Comparison of ENCODE assay signal across 8 cellular contexts in the genomic region with DNA sequence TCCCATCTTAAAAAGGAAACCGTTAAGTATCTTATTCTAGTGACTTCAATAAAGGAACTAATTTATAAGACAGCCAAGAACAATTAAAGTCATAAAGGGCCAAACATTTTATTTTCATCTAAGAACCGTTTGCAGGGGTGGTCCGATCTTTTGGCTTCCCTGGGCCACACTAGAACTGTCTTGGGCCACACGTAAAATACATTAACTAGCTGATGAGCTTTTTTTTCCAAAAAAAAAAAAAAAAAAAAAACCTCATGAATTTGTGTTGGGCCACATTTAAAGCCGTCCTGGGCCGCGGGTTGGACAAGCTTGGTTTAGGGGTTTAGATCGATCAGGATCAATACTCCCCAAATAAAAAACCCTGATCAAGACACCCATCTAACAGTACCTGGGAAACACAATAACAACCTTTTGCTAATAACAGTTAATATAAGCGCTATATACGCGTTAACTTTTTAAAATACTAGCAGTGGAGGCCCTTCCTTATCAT. TPM values are rescaled to one million over a fixed set of nuclear protein-coding genes. Genes with fewer than 3 reads are reported as not detected.
DNase-seq lines count a peak whose midpoint lies in the region; ATAC-seq and TF ChIP-seq lines count a peak whose summit lies in the region.

No MANE protein-coding gene starts in this region.

- peak overlapping the region; percentile 97 to 100 (median 98) for H3K27ac Mint-ChIP-seq in CD4-positive, alpha-beta memory T cell
- peak overlapping the region; percentile 95 for H3K27ac Mint-ChIP-seq in endodermal cell

- peak overlapping the region; percentile 100 for H3K27ac ChIP-seq in CD4-positive, alpha-beta memory T cell (ENCODE audit: low read depth, low read length)
- peak overlapping the region; percentile 88 for H3K27ac ChIP-seq in OCI-LY7 (ENCODE audit: low read depth, low read length, poor library complexity, severe bottlenecking)
- H3K27ac ChIP-seq in endodermal cell (ENCODE audit: low read depth, low read length): peak overlapping the region; percentile 99
- H3K27ac ChIP-seq in osteoblast (ENCODE audit: low read depth, low read length): peak overlapping the region; percentile 93

- ATAC-seq in HG03520 (IDR thresholded peaks at IDR 0.05; ENCODE audit: unreplicated experiment): no peak
- ATAC-seq in GM21529 (IDR thresholded peaks at IDR 0.05; ENCODE audit: unreplicated experiment): no peak

- peak overlapping the region; percentile 91 for H3K9ac ChIP-seq in endodermal cell (ENCODE audit: extremely low read depth, low read length, poor library complexity, severe bottlenecking)

- H3K36me3 ChIP-seq in CD4-positive, alpha-beta memory T cell (ENCODE audit: insufficient read depth, low read length): no peaks in the 10 kb centered on the region
- H3K36me3 ChIP-seq in OCI-LY7 (ENCODE audit: insufficient read depth, low read length) (peaks cover 59% of the 10 kb centered on the region), endodermal cell (ENCODE audit: control insufficient read depth, insufficient read depth, low read length) (peaks cover 23% of the 10 kb centered on the region), osteoblast (ENCODE audit: insufficient read depth, low read length) (peaks cover 9% of the 10 kb centered on the region)

- POLR2A ChIA-PET in CD4-positive, alpha-beta memory T cell (lab: Charles Lee; ENCODE audit: partially characterized antibody): interaction anchor here (0.6 to 3.3 kb wide), 8 partner anchors 51 to 692 kb away, joined by 3 to 25 read pairs (median 10); partner anchors contain the start of genes BBS10, GLIPR1L2, KRR1 and OSBPL8
- POLR2A ChIA-PET in OCI-LY7 (lab: Charles Lee): interaction anchor here (0.6 to 2.6 kb wide), 12 partner anchors 10 to 613 kb away, joined by 3 to 24 read pairs (median 4); partner anchors contain the start of gene BBS10

- H3K79me2 ChIP-seq in OCI-LY7 (ENCODE audit: insufficient read depth, low read depth, low read length): peaks cover 61% of the 10 kb centered on the region
- peaks cover 61% of the 10 kb centered on the region for H3K79me2 ChIP-seq in osteoblast (ENCODE audit: insufficient read depth, low read length)

- peak overlapping the region; percentile 60; the same call in 1 of the 2 replicates for H2AFZ ChIP-seq in OCI-LY7 (ENCODE audit: low read length)
- peak overlapping the region; percentile 36 for H2AFZ ChIP-seq in osteoblast (ENCODE audit: low read length)

- peaks cover 0 to 6% (median 0%) of the 10 kb centered on the region in 8 donors for H3K9me3 Mint-ChIP-seq in CD4-positive, alpha-beta memory T cell
- H3K9me3 Mint-ChIP-seq in endodermal cell: no peaks in the 10 kb centered on the region

- H3K4me2 ChIP-seq in OCI-LY7 (ENCODE audit: low read length) (peak overlapping the region; percentile 92), osteoblast (ENCODE audit: insufficient read depth, low read length) (peak overlapping the region; percentile 85)

- no peaks in the 10 kb centered on the region for H3K9me3 ChIP-seq in CD4-positive, alpha-beta memory T cell (ENCODE audit: control insufficient read depth in 1 of 2, low read length in 2 of 2)
- no peaks in the 10 kb centered on the region for H3K9me3 ChIP-seq in OCI-LY7 (ENCODE audit: low read length)
- H3K9me3 ChIP-seq in endodermal cell (ENCODE audit: control insufficient read depth, low read length): no peaks in the 10 kb centered on the region
- no peaks in the 10 kb centered on the region for H3K9me3 ChIP-seq in osteoblast (ENCODE audit: low read depth, low read length)

- intact Hi-C loops in CD4-positive, alpha-beta memory T cell (cut with micrococcal nuclease): loop anchor here (2.0 to 10.0 kb wide), 4 partner anchors 14 to 1546 kb away; partner anchors contain the start of genes ATXN7L3B and E2F7
- intact Hi-C loops in OCI-LY7 (cut with micrococcal nuclease; ENCODE audit: unreplicated experiment): loop anchor here (10.0 kb wide), 1 partner anchor 372 kb away; no protein-coding TSS in a partner anchor

- WGBS in endodermal cell (ENCODE audit: insufficient coverage in 1 of 2, insufficient read length in 1 of 2), 2 experiments: 1 to 5% methylated on average over 7 to 11 of the region's 11 CpGs

- no TSS peak for BruUV-seq in OCI-LY7 (replicated peaks; lab: Mats Ljungman, UMichigan)

- peak overlapping the region; percentile 38 to 85 for H3K4me3 ChIP-seq in CD4-positive, alpha-beta memory T cell (ENCODE audit: low read length in 2 of 2)
- peak overlapping the region; percentile 90 for H3K4me3 ChIP-seq in OCI-LY7 (ENCODE audit: low read depth, low read length, poor library complexity, severe bottlenecking)
- H3K4me3 ChIP-seq in endodermal cell (ENCODE audit: low read length): peak overlapping the region; percentile 95
- peak overlapping the region; percentile 92 for H3K4me3 ChIP-seq in osteoblast (ENCODE audit: insufficient read depth, low read length)

- H3K9me2 ChIP-seq in OCI-LY7 (ENCODE audit: insufficient read depth, low read length): no peaks in the 10 kb centered on the region

- CTCF ChIA-PET in CD4-positive, alpha-beta memory T cell (lab: Charles Lee; ENCODE audit: partially characterized antibody): interaction anchor here (1.1 to 2.9 kb wide), 4 partner anchors 35 to 597 kb away, joined by 4 to 8 read pairs (median 6); no protein-coding TSS in a partner anchor
- CTCF ChIA-PET in OCI-LY7 (lab: Charles Lee; ENCODE audit: unreplicated experiment): no interaction called here

- peaks cover 52% of the 10 kb centered on the region for H4K20me1 ChIP-seq in OCI-LY7 (ENCODE audit: insufficient read depth, low read length)
- H4K20me1 ChIP-seq in osteoblast (ENCODE audit: insufficient read depth, low read length): peaks cover 46% of the 10 kb centered on the region

- no peak for TF ChIP-seq CTCF in OCI-LY7 (conservative IDR thresholded peaks at IDR 0.05; ENCODE audit: low read length)
- TF ChIP-seq CTCF in endodermal cell (conservative IDR thresholded peaks at IDR 0.05): no peak
- TF ChIP-seq CTCF in osteoblast (IDR thresholded peaks at IDR 0.05; ENCODE audit: extremely low read depth, low read depth, low read length): no peak

- peak overlapping the region; percentile 91 to 99 (median 96) for H3K4me3 Mint-ChIP-seq in CD4-positive, alpha-beta memory T cell
- peak overlapping the region; percentile 91 for H3K4me3 Mint-ChIP-seq in endodermal cell

- H3K36me3 Mint-ChIP-seq in CD4-positive, alpha-beta memory T cell: peaks cover 17 to 26% of the 10 kb centered on the region in 2 donors
- peaks cover 26% of the 10 kb centered on the region for H3K36me3 Mint-ChIP-seq in endodermal cell (ENCODE audit: low read depth)

- peaks cover 0 to 2% of the 10 kb centered on the region in 2 donors for H3K27me3 Mint-ChIP-seq in CD4-positive, alpha-beta memory T cell
- H3K27me3 Mint-ChIP-seq in endodermal cell (ENCODE audit: insufficient read depth): no peaks in the 10 kb centered on the region

- no peaks in the 10 kb centered on the region for H3K27me3 ChIP-seq in CD4-positive, alpha-beta memory T cell (ENCODE audit: insufficient read depth, low read length)
- H3K27me3 ChIP-seq in endodermal cell (ENCODE audit: control insufficient read depth, insufficient read depth, low read length, poor library complexity, severe bottlenecking): no peaks in the 10 kb centered on the region
- no peaks in the 10 kb centered on the region for H3K27me3 ChIP-seq in osteoblast (ENCODE audit: insufficient read depth, low read length)

- H3K4me1 Mint-ChIP-seq in CD4-positive, alpha-beta memory T cell: peaks cover 38 to 77% (median 52%) of the 10 kb centered on the region in 4 donors
- peaks cover 29% of the 10 kb centered on the region for H3K4me1 Mint-ChIP-seq in endodermal cell

- DNase-seq in CD4-positive, alpha-beta memory T cell: no peak
- no peak for DNase-seq in OCI-LY7 (ENCODE audit: low spot score)
- no peak for DNase-seq in endodermal cell
- no peak for DNase-seq in osteoblast (ENCODE audit: insufficient read length, low spot score, missing footprints)
- no peak for DNase-seq in NCI-H526 (lab: John Stamatoyannopoulos, UW)
- DNase-seq in middle frontal gyrus (ENCODE audit: extremely low spot score, low spot score): no peak

- H3K4me1 ChIP-seq in CD4-positive, alpha-beta memory T cell (ENCODE audit: insufficient read depth, low read length): peaks cover 56% of the 10 kb centered on the region
- peaks cover 52% of the 10 kb centered on the region for H3K4me1 ChIP-seq in OCI-LY7 (ENCODE audit: insufficient read depth, low read length, poor library complexity, severe bottlenecking)
- peaks cover 6% of the 10 kb centered on the region for H3K4me1 ChIP-seq in endodermal cell (ENCODE audit: control insufficient read depth, insufficient read depth, low read length)
- peaks cover 16% of the 10 kb centered on the region for H3K4me1 ChIP-seq in osteoblast (ENCODE audit: insufficient read depth, low read length)

RNA-seq across cellular contexts. Expression of gene NAP1L1, which starts 1.2 kb away (rescaled TPM):
- total RNA-seq in CD4-positive, alpha-beta memory T cell: 100 to 1,000 TPM; 673 to 718 TPM
- 100 to 1,000 TPM; 156 to 203 TPM for polyA plus RNA-seq in CD4-positive, alpha-beta memory T cell
- total RNA-seq in OCI-LY7 (2014; rRNA removed; shearing (Covaris generic)): 348 and 487 TPM in 2 replicates
- total RNA-seq in OCI-LY7 (2022) (904 and 1,048 TPM in 2 replicates), endodermal cell (100 to 1,000 TPM; 711 to 829 TPM), osteoblast (200 and 203 TPM in 2 replicates)
- 1,267 TPM for polyA plus RNA-seq in endodermal cell (2013, experiment 1 of 2)
- polyA plus RNA-seq in endodermal cell (2013, experiment 2 of 2): 1,250 TPM

RNA-seq across cellular contexts. Expression of gene PHLDA1, which starts 51.7 kb away (rescaled TPM):
- total RNA-seq in CD4-positive, alpha-beta memory T cell: 1 to 10 TPM; 8.2 to 8.5 TPM
- polyA plus RNA-seq in CD4-positive, alpha-beta memory T cell: 1 to 10 TPM; 1.3 to 2.3 TPM
- 0.44 and 0.54 TPM in 2 replicates for total RNA-seq in OCI-LY7 (2014; rRNA removed; shearing (Covaris generic))
- 2.1 and 2.3 TPM in 2 replicates for total RNA-seq in OCI-LY7 (2022)
- total RNA-seq in endodermal cell: 10 to 100 TPM in 1 of 2 donors, 1 to 10 TPM in 1; 3.7 to 16.2 TPM
- polyA plus RNA-seq in endodermal cell (2013, experiment 1 of 2): 14.9 TPM
- polyA plus RNA-seq in endodermal cell (2013, experiment 2 of 2): 13.4 TPM
- total RNA-seq in osteoblast: 111 and 136 TPM in 2 replicates
